18 cellular contexts compared by ENCODE assay signal in genomic region chr3:177783338-177783737, GRCh38.
"Had no signal": no experiment of that assay in that cellular context is flagged by ENCODE, and none has a peak within 500 bp of the region (broad histone marks: within the 10 kb centered on the region; RNA-seq: fewer than 3 reads in every experiment).

No MANE protein-coding gene starts in this region.

- H3K36me3 ChIP-seq: breast epithelium, ovary, right lobe of liver, uterus had no signal

- H3K27ac Mint-ChIP-seq: activated naive CD8-positive, alpha-beta T cell treated with anti-CD3 and anti-CD28 coated beads for 36 hours; activated T-helper 2 cell treated with anti-CD3 and anti-CD28 coated beads, Interferon-gamma antibody, Interleukin-2, Interleukin-4, amounts not matched to agents 10 μg/mL and 5 μg/mL and 100 μg/mL, durations not matched to agents 14 hours and 24 hours and 36 hours; endodermal cell; natural killer cell; stimulated activated naive B cell treated with anti-CD40 and anti-IgM and Interleukin-4, amounts not matched to agents 10 μg/mL and 1 μg/mL and 100 μg/mL, for 72 hours; WTC11 had no signal

- H3K4me1 ChIP-seq: breast epithelium had no signal

- H3K9me3 Mint-ChIP-seq: activated T-cell treated with anti-CD3 and anti-CD28 coated beads, Interleukin-2, amount 50 U/mL, for 4 hours; activated T-helper 2 cell treated with anti-CD3 and anti-CD28 coated beads, Interferon-gamma antibody, Interleukin-2, Interleukin-4, amounts not matched to agents 10 μg/mL and 5 μg/mL and 100 μg/mL, durations not matched to agents 14 hours and 24 hours and 36 hours; endodermal cell; natural killer cell; stimulated activated naive B cell treated with anti-CD40 and anti-IgM and Interleukin-4, amounts not matched to agents 10 μg/mL and 1 μg/mL and 100 μg/mL, for 72 hours; WTC11 had no signal

- H3K4me3 Mint-ChIP-seq: activated naive CD8-positive, alpha-beta T cell treated with anti-CD3 and anti-CD28 coated beads for 36 hours; activated T-cell treated with anti-CD3 and anti-CD28 coated beads, Interleukin-2, amount 50 U/mL, for 4 hours; endodermal cell; immature natural killer cell; natural killer cell; stimulated activated naive B cell treated with anti-CD40 and anti-IgM and Interleukin-4, amounts not matched to agents 10 μg/mL and 1 μg/mL and 100 μg/mL, for 72 hours; WTC11 had no signal

- H3K4me3 ChIP-seq: breast epithelium, ovary, right lobe of liver, uterus had no signal

- H3K36me3 Mint-ChIP-seq: immature natural killer cell; natural killer cell; stimulated activated naive B cell treated with anti-CD40 and anti-IgM and Interleukin-4, amounts not matched to agents 10 μg/mL and 1 μg/mL and 100 μg/mL, for 72 hours; WTC11 had no signal

- H3K9me3 ChIP-seq: breast epithelium, ovary, right lobe of liver, uterus had no signal

- DNase-seq: activated CD8-positive, alpha-beta memory T cell treated with anti-CD3 and anti-CD28 coated beads, Interleukin-2, amount 50 U/mL, for 4 hours; activated naive CD4-positive, alpha-beta T cell; activated naive CD8-positive, alpha-beta T cell treated with anti-CD3 and anti-CD28 coated beads for 36 hours; activated T-cell treated with anti-CD3 and anti-CD28 coated beads, Interleukin-2, amount 50 U/mL, for 4 hours; cortex of kidney; endodermal cell; immature natural killer cell; natural killer cell; ovary; right lobe of liver; small intestine; stimulated activated naive B cell treated with anti-CD40 and anti-IgM and Interleukin-4, amounts not matched to agents 10 μg/mL and 1 μg/mL and 100 μg/mL, for 72 hours; T1000; uterus had no signal

- H3K27ac ChIP-seq: breast epithelium, ovary, right lobe of liver had no signal

- H3K27me3 ChIP-seq: breast epithelium, ovary, right lobe of liver, uterus had no signal

- H3K27me3 Mint-ChIP-seq: activated naive CD8-positive, alpha-beta T cell treated with anti-CD3 and anti-CD28 coated beads for 36 hours; stimulated activated naive B cell treated with anti-CD40 and anti-IgM and Interleukin-4, amounts not matched to agents 10 μg/mL and 1 μg/mL and 100 μg/mL, for 72 hours had no signal

- ATAC-seq: activated T-cell treated with anti-CD3 and anti-CD28 coated beads, Interleukin-2, amount 50 U/mL, for 4 hours; left lobe of liver; natural killer cell; right lobe of liver; stimulated activated naive B cell treated with anti-CD40 and anti-IgM and Interleukin-4, amounts not matched to agents 10 μg/mL and 1 μg/mL and 100 μg/mL, for 72 hours; WTC11 had no signal
